Comparison of ENCODE assay signal across 2 cellular contexts in the genomic region with DNA sequence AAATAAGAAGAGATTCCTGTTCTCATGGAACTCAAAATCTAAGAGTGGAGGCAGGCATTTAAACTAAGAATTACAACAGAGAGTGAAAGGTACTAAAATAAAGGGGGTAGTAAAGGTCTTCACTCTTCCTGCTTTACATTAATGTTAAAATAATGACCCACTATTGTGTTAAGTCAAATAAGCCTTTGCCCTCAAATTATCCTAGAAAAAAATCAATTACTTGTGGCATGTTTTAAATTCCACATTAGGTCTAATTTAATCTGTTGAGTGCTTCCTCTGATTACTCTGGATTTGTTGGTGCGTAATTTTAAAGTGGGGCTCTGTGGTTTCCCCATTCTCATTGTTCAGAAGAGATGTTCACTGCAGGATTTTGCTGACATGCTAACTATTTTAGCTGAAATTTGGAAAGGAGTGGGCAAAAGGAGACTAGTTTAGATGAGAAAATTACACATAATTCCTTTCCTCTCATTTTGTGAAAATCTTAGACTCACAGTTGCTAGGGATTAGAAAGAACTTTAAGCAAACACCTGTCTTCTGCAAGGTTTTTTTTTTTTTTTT.
TF ChIP-seq lines count a peak whose summit lies in the region.

No MANE protein-coding gene starts in this region.

TF ChIP-seq in GM23338, 12 proteins besides CTCF, POLR2A, EP300 and RAD21:
- TF ChIP-seq NANOG (IDR thresholded peaks at IDR 0.05; ENCODE audit: borderline replicate concordance) (no peak), POLR2AphosphoS5 (IDR thresholded peaks at IDR 0.05; ENCODE audit: low read depth) (no peak), ZNF331 (CRISPR knock-in tag; IDR thresholded peaks at IDR 0.05; ENCODE audit: low read depth) (no peak)
- TF ChIP-seq, protein P1, sequence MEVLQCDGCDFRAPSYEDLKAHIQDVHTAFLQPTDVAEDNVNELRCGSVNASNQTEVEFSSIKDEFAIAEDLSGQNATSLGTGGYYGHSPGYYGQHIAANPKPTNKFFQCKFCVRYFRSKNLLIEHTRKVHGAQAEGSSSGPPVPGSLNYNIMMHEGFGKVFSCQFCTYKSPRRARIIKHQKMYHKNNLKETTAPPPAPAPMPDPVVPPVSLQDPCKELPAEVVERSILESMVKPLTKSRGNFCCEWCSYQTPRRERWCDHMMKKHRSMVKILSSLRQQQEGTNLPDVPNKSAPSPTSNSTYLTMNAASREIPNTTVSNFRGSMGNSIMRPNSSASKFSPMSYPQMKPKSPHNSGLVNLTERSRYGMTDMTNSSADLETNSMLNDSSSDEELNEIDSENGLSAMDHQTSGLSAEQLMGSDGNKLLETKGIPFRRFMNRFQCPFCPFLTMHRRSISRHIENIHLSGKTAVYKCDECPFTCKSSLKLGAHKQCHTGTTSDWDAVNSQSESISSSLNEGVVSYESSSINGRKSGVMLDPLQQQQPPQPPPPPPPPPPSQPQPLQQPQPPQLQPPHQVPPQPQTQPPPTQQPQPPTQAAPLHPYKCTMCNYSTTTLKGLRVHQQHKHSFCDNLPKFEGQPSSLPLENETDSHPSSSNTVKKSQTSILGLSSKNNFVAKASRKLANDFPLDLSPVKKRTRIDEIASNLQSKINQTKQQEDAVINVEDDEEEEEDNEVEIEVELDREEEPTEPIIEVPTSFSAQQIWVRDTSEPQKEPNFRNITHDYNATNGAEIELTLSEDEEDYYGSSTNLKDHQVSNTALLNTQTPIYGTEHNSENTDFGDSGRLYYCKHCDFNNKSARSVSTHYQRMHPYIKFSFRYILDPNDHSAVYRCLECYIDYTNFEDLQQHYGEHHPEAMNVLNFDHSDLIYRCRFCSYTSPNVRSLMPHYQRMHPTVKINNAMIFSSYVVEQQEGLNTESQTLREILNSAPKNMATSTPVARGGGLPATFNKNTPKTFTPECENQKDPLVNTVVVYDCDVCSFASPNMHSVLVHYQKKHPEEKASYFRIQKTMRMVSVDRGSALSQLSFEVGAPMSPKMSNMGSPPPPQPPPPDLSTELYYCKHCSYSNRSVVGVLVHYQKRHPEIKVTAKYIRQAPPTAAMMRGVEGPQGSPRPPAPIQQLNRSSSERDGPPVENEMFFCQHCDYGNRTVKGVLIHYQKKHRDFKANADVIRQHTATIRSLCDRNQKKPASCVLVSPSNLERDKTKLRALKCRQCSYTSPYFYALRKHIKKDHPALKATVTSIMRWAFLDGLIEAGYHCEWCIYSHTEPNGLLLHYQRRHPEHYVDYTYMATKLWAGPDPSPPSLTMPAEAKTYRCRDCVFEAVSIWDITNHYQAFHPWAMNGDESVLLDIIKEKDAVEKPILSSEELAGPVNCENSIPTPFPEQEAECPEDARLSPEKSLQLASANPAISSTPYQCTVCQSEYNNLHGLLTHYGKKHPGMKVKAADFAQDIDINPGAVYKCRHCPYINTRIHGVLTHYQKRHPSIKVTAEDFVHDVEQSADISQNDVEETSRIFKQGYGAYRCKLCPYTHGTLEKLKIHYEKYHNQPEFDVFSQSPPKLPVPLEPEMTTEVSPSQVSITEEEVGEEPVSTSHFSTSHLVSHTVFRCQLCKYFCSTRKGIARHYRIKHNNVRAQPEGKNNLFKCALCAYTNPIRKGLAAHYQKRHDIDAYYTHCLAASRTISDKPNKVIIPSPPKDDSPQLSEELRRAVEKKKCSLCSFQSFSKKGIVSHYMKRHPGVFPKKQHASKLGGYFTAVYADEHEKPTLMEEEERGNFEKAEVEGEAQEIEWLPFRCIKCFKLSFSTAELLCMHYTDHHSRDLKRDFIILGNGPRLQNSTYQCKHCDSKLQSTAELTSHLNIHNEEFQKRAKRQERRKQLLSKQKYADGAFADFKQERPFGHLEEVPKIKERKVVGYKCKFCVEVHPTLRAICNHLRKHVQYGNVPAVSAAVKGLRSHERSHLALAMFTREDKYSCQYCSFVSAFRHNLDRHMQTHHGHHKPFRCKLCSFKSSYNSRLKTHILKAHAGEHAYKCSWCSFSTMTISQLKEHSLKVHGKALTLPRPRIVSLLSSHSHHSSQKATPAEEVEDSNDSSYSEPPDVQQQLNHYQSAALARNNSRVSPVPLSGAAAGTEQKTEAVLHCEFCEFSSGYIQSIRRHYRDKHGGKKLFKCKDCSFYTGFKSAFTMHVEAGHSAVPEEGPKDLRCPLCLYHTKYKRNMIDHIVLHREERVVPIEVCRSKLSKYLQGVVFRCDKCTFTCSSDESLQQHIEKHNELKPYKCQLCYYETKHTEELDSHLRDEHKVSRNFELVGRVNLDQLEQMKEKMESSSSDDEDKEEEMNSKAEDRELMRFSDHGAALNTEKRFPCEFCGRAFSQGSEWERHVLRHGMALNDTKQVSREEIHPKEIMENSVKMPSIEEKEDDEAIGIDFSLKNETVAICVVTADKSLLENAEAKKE (CRISPR knock-in tag; IDR thresholded peaks at IDR 0.05) = no peak

TF ChIP-seq in K562, 482 proteins besides CTCF, POLR2A, EP300 and RAD21:
- TF ChIP-seq DACH1 (IDR thresholded peaks at IDR 0.05; ENCODE audit: partially characterized antibody) (no peak), ZNF316 (IDR thresholded peaks at IDR 0.05) (peak; percentile 59), C11orf30 (IDR thresholded peaks at IDR 0.05; ENCODE audit: low read depth) (0 out of 2 replicates have a peak, but pooled peaks have one; percentile 42)
TF ChIP-seq in K562: peak in this region for 2.
